ENCODE assay signal across 10 cellular contexts in the genomic region with DNA sequence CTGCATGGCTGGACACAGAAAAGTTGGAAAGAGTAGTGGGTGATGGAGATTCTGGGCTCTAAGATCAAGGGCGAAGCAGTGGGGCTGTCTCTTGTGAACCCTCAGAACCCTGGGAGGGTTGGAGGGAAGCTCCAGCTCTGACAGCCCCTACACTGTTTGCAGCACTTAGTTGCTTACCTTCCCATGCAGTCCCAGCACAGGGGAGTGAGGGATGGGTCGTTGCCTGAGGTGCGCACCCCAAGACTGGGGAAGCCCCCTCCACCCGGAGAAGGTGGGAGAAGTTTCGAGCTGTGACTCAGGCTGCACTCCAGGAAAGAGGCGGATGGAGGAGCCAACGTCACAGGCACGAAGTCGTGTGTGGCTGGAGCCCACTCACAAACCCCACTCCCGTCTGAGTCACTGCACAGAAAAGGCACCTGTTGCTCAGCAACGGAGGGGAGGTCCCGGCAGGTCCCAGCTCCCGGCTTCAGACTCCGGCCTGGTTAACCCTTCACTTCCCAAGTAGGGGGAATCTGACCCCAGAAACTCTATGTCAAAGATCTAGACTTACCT.
DNase-seq lines count a peak whose midpoint lies in the region; TF ChIP-seq lines count a peak whose summit lies in the region.
"Had no signal": no experiment of that assay in that cellular context is flagged by ENCODE, and none has a peak within 500 bp of the region (broad histone marks: within the 10 kb centered on the region; RNA-seq: fewer than 3 reads in every experiment).

No MANE protein-coding gene starts in this region.

- no peaks in the 10 kb centered on the region for H3K9me3 ChIP-seq in breast epithelium
- H3K9me3 ChIP-seq in tibial nerve = peaks cover 0 to 16% (median 0%) of the 10 kb centered on the region in 4 donors

- CTCF ChIA-PET in MCF 10A (lab: Yijun Ruan, JAX) = interaction anchor here (1.2 kb wide), 1 partner anchor 603 kb away, joined by 3 read pairs; no protein-coding TSS in a partner anchor

- no peak overlapping the region for H3K27ac ChIP-seq in breast epithelium
- no peak overlapping the region for H3K27ac ChIP-seq in tibial nerve

- 6 to 10% methylated on average over 9 to 14 of the region's 14 CpGs for WGBS in tibial nerve, 2 donors

- peaks cover 0 to 27% of the 10 kb centered on the region in 2 donors for H3K27me3 ChIP-seq in breast epithelium
- no peaks in the 10 kb centered on the region for H3K27me3 ChIP-seq in tibial nerve

- TF ChIP-seq POLR2A in breast epithelium (IDR thresholded peaks at IDR 0.05) (no peak), tibial nerve (IDR thresholded peaks at IDR 0.05) (no peak)

- no peak overlapping the region for H3K27ac Mint-ChIP-seq in MCF 10A (ENCODE audit: low read depth, unreplicated experiment)
- peak overlapping the region; percentile 82 for H3K27ac Mint-ChIP-seq in mesothelial cell of epicardium

- H3K9me3 Mint-ChIP-seq in MCF 10A (ENCODE audit: unreplicated experiment) (peaks cover 17% of the 10 kb centered on the region), mesothelial cell of epicardium (peaks cover 15% of the 10 kb centered on the region)

- DNase-seq in MCF 10A (ENCODE audit: unreplicated experiment) = peak; percentile 63
- DNase-seq in breast epithelium (ENCODE audit: low spot score in 2 of 2) = no peak
- DNase-seq in activated naive CD8-positive, alpha-beta T cell treated with anti-CD3 and anti-CD28 coated beads, Interleukin-2, amount 50 U/mL, for 16 hours (ENCODE audit: low read depth, low spot score) = peak; percentile 42
- DNase-seq in mesothelial cell of epicardium (ENCODE audit: low spot score in 2 of 2, unreplicated experiment in 2 of 2) = no peak
- peak; percentile 50 for DNase-seq in ureter (ENCODE audit: low spot score)
- DNase-seq in KG1 (lab: John Stamatoyannopoulos, UW) = no peak
- no peak for DNase-seq in mucosa of gallbladder (ENCODE audit: low spot score)
- DNase-seq in tibial nerve (ENCODE audit: low spot score in 2 of 2) = no peak
- DNase-seq: KBM-7 had no signal

- H3K36me3 Mint-ChIP-seq in MCF 10A (ENCODE audit: insufficient read depth, unreplicated experiment) (no peaks in the 10 kb centered on the region), mesothelial cell of epicardium (no peaks in the 10 kb centered on the region)
- H3K36me3 Mint-ChIP-seq: CD4-positive, alpha-beta memory T cell had no signal

- H3K4me1 Mint-ChIP-seq in MCF 10A (ENCODE audit: insufficient read depth, unreplicated experiment) (peaks cover 13% of the 10 kb centered on the region), mesothelial cell of epicardium (peaks cover 27% of the 10 kb centered on the region)

- no peak overlapping the region for H3K4me3 ChIP-seq in breast epithelium
- no peak overlapping the region for H3K4me3 ChIP-seq in tibial nerve

- H3K4me3 Mint-ChIP-seq in MCF 10A (ENCODE audit: unreplicated experiment) (no peak overlapping the region), mesothelial cell of epicardium (peak overlapping the region; percentile 41)
- H3K4me3 Mint-ChIP-seq: CD4-positive, alpha-beta memory T cell had no signal

- intact Hi-C loops in MCF 10A (cut with micrococcal nuclease) (no loop called here), breast epithelium (cut with DNase I; ENCODE audit: low total_unique reads) (no loop called here)

- TF ChIP-seq CTCF in MCF 10A (IDR thresholded peaks at IDR 0.05; ENCODE audit: unreplicated experiment) (no peak), breast epithelium (IDR thresholded peaks at IDR 0.05) (no peak), mesothelial cell of epicardium (IDR thresholded peaks at IDR 0.05; ENCODE audit: unreplicated experiment) (no peak), tibial nerve (IDR thresholded peaks at IDR 0.05) (no peak)

- H3K4me1 ChIP-seq in breast epithelium (no peaks in the 10 kb centered on the region), tibial nerve (no peaks in the 10 kb centered on the region)

- TF ChIP-seq EP300 in tibial nerve (IDR thresholded peaks at IDR 0.05) = no peak

- H3K36me3 ChIP-seq in breast epithelium (no peaks in the 10 kb centered on the region), tibial nerve (no peaks in the 10 kb centered on the region)

- BruUV-seq in MCF 10A (replicated peaks; lab: Mats Ljungman, UMichigan) = no TSS peak

- POLR2A ChIA-PET in MCF 10A (lab: Yijun Ruan, JAX) = no interaction called here

- H3K27me3 Mint-ChIP-seq in MCF 10A (ENCODE audit: insufficient read depth, unreplicated experiment) = peaks cover 11% of the 10 kb centered on the region
- peaks cover 4% of the 10 kb centered on the region for H3K27me3 Mint-ChIP-seq in mesothelial cell of epicardium (ENCODE audit: low read depth)

Comparison
In these comparisons a context has a peak if more than half of its experiments do, and no peak if none do; other contexts are left out.
1. DNase-seq: peak in MCF 10A (single experiment), activated naive CD8-positive, alpha-beta T cell treated with anti-CD3 and anti-CD28 coated beads, Interleukin-2, amount 50 U/mL, for 16 hours (single experiment) and ureter (single experiment); none in breast epithelium (0 of 2), mesothelial cell of epicardium (0 of 2), KG1 (single experiment), mucosa of gallbladder (single experiment) and tibial nerve (0 of 2).